17 cellular contexts compared by ENCODE assay signal in genomic region chr1:108080448-108080847, GRCh38.
A peak's percentile ranks its signal among the peaks of the same experiment; 100 is the strongest.
DNase-seq lines count a peak whose midpoint lies in the region; ATAC-seq and TF ChIP-seq lines count a peak whose summit lies in the region.
"Had no signal": no experiment of that assay in that cellular context is flagged by ENCODE, and none has a peak within 500 bp of the region (broad histone marks: within the 10 kb centered on the region; RNA-seq: fewer than 3 reads in every experiment).

No MANE protein-coding gene starts in this region.

- peak overlapping the region; percentile 14 for H3K4me3 Mint-ChIP-seq in activated T-cell treated with anti-CD3 and anti-CD28 coated beads, Interleukin-2, amount 50 U/mL, for 4 hours
- H3K4me3 Mint-ChIP-seq in naive thymus-derived CD4-positive, alpha-beta T cell = peak overlapping the region; percentile 16 to 81 (median 62)
- H3K4me3 Mint-ChIP-seq: nephron had no signal

- ATAC-seq in activated T-cell treated with anti-CD3 and anti-CD28 coated beads, Interleukin-2, amount 50 U/mL, for 4 hours = peak; percentile 41 to 60
- ATAC-seq in naive thymus-derived CD4-positive, alpha-beta T cell = no peak
- peak; percentile 48 for ATAC-seq in upper lobe of right lung
- ATAC-seq: heart right ventricle, left cardiac atrium had no signal

- H3K36me3 ChIP-seq in naive thymus-derived CD4-positive, alpha-beta T cell (ENCODE audit: control insufficient read depth in 2 of 3, insufficient read depth in 3 of 3, low read length in 3 of 3) = no peaks in the 10 kb centered on the region
- no peaks in the 10 kb centered on the region for H3K36me3 ChIP-seq in upper lobe of right lung
- H3K36me3 ChIP-seq: heart right ventricle, Peyer's patch, right atrium auricular region had no signal

- H3K27ac Mint-ChIP-seq in naive thymus-derived CD4-positive, alpha-beta T cell = peak overlapping the region; percentile 67 to 97 (median 93)
- H3K27ac Mint-ChIP-seq: nephron had no signal

- H3K4me3 ChIP-seq in naive thymus-derived CD4-positive, alpha-beta T cell (ENCODE audit: low read length) = peak overlapping the region; percentile 22
- H3K4me3 ChIP-seq in upper lobe of right lung = no peak overlapping the region
- H3K4me3 ChIP-seq: heart right ventricle, Peyer's patch, right atrium auricular region had no signal

- no peaks in the 10 kb centered on the region for H3K9me3 Mint-ChIP-seq in activated T-cell treated with anti-CD3 and anti-CD28 coated beads, Interleukin-2, amount 50 U/mL, for 4 hours
- peaks cover 0 to 8% (median 0%) of the 10 kb centered on the region in 11 donors for H3K9me3 Mint-ChIP-seq in naive thymus-derived CD4-positive, alpha-beta T cell
- H3K9me3 Mint-ChIP-seq: nephron had no signal

- peaks cover 60 to 75% of the 10 kb centered on the region in 2 donors for H3K4me1 ChIP-seq in naive thymus-derived CD4-positive, alpha-beta T cell (ENCODE audit: control insufficient read depth in 2 of 2, insufficient read depth in 2 of 2, low read length in 2 of 2)
- no peaks in the 10 kb centered on the region for H3K4me1 ChIP-seq in upper lobe of right lung
- H3K4me1 ChIP-seq: right atrium auricular region had no signal

- POLR2A ChIA-PET in naive thymus-derived CD4-positive, alpha-beta T cell (lab: Charles Lee) = interaction anchor here (1.2 to 1.4 kb wide), 2 partner anchors 10 to 117 kb away, joined by 3 to 4 read pairs; no protein-coding TSS in a partner anchor

- no peaks in the 10 kb centered on the region for H3K27me3 ChIP-seq in naive thymus-derived CD4-positive, alpha-beta T cell (ENCODE audit: control insufficient read depth in 2 of 2, insufficient read depth in 2 of 2, low read length in 2 of 2)
- H3K27me3 ChIP-seq in upper lobe of right lung = no peaks in the 10 kb centered on the region
- H3K27me3 ChIP-seq: Peyer's patch, right atrium auricular region had no signal

- peak overlapping the region; percentile 68 for H3K27ac ChIP-seq in naive thymus-derived CD4-positive, alpha-beta T cell (ENCODE audit: low read depth, low read length)
- H3K27ac ChIP-seq in upper lobe of right lung = no peak overlapping the region
- H3K27ac ChIP-seq: right atrium auricular region had no signal

- peaks cover 74% of the 10 kb centered on the region for H3K4me1 Mint-ChIP-seq in activated T-cell treated with anti-CD3 and anti-CD28 coated beads, Interleukin-2, amount 50 U/mL, for 4 hours (ENCODE audit: low read depth)
- peaks cover 55 to 81% (median 77%) of the 10 kb centered on the region in 7 donors for H3K4me1 Mint-ChIP-seq in naive thymus-derived CD4-positive, alpha-beta T cell

- intact Hi-C loops in naive thymus-derived CD4-positive, alpha-beta T cell (cut with micrococcal nuclease) = no loop called here
- intact Hi-C loops in upper lobe of right lung (cut with DNase I) = no loop called here

- no peaks in the 10 kb centered on the region for H3K27me3 Mint-ChIP-seq in activated T-cell treated with anti-CD3 and anti-CD28 coated beads, Interleukin-2, amount 50 U/mL, for 4 hours (ENCODE audit: low read depth)
- no peaks in the 10 kb centered on the region for H3K27me3 Mint-ChIP-seq in naive thymus-derived CD4-positive, alpha-beta T cell

- H3K9me3 ChIP-seq in naive thymus-derived CD4-positive, alpha-beta T cell (ENCODE audit: control insufficient read depth in 2 of 3, low read length in 3 of 3) = no peaks in the 10 kb centered on the region
- no peaks in the 10 kb centered on the region for H3K9me3 ChIP-seq in upper lobe of right lung
- H3K9me3 ChIP-seq: heart right ventricle, Peyer's patch, right atrium auricular region had no signal

- no peaks in the 10 kb centered on the region for H3K36me3 Mint-ChIP-seq in activated T-cell treated with anti-CD3 and anti-CD28 coated beads, Interleukin-2, amount 50 U/mL, for 4 hours (ENCODE audit: insufficient read depth)
- H3K36me3 Mint-ChIP-seq in naive thymus-derived CD4-positive, alpha-beta T cell = peaks cover 0 to 6% (median 0%) of the 10 kb centered on the region in 5 donors

- TF ChIP-seq CTCF in upper lobe of right lung (IDR thresholded peaks at IDR 0.05) = no peak

- DNase-seq in stimulated activated CD4-positive, alpha-beta T cell treated with anti-CD3 and anti-CD28 coated beads, Interleukin-12 subunit alpha, Interleukin-12 subunit beta, amount 100 ng/mL, for 48 hours (ENCODE audit: low read depth in 2 of 3, low spot score in 1 of 3) = peak in 2 of 3 donors; percentile 10 to 26
- no peak for DNase-seq in stimulated activated CD4-positive, alpha-beta T cell treated with anti-CD3 and anti-CD28 coated beads, Interleukin-2, amount 100 ng/mL, for 48 hours
- DNase-seq in activated T-cell treated with anti-CD3 and anti-CD28 coated beads, Interleukin-2, amount 50 U/mL, for 4 hours = no peak
- DNase-seq in naive thymus-derived CD4-positive, alpha-beta T cell = peak in 2 of 9 donors; percentile 2 to 40
- no peak for DNase-seq in upper lobe of right lung
- DNase-seq in NCI-H446 treated with DMSO at 0.1 percent for 48 hours (lab: John Stamatoyannopoulos, UW) = no peak
- no peak for DNase-seq in NCI-H82 (lab: John Stamatoyannopoulos, UW)
- DNase-seq in T-helper 9 cell = no peak
- DNase-seq: DMS153, heart right ventricle, IMR-90, left cardiac atrium, NCI-H1436 treated with DMSO at 0.1 percent for 48 hours, NCI-H524 treated with DMSO at 0.1 percent for 48 hours, Peyer's patch had no signal

- CTCF ChIA-PET in naive thymus-derived CD4-positive, alpha-beta T cell (lab: Charles Lee) = interaction anchor here (0.6 to 1.3 kb wide), 2 partner anchors 117 to 882 kb away, joined by 3 to 5 read pairs; no protein-coding TSS in a partner anchor

Comparison
In these comparisons a context has a peak if more than half of its experiments do, and no peak if none do; other contexts are left out.
1. DNase-seq: peak in stimulated activated CD4-positive, alpha-beta T cell treated with anti-CD3 and anti-CD28 coated beads, Interleukin-12 subunit alpha, Interleukin-12 subunit beta, amount 100 ng/mL, for 48 hours (2 of 3); none in stimulated activated CD4-positive, alpha-beta T cell treated with anti-CD3 and anti-CD28 coated beads, Interleukin-2, amount 100 ng/mL, for 48 hours (0 of 2), activated T-cell treated with anti-CD3 and anti-CD28 coated beads, Interleukin-2, amount 50 U/mL, for 4 hours (single experiment), upper lobe of right lung (single experiment), NCI-H446 treated with DMSO at 0.1 percent for 48 hours (single experiment), NCI-H82 (single experiment) and T-helper 9 cell (single experiment).